Comparison of ENCODE assay signal across 20 cellular contexts in the genomic region with DNA sequence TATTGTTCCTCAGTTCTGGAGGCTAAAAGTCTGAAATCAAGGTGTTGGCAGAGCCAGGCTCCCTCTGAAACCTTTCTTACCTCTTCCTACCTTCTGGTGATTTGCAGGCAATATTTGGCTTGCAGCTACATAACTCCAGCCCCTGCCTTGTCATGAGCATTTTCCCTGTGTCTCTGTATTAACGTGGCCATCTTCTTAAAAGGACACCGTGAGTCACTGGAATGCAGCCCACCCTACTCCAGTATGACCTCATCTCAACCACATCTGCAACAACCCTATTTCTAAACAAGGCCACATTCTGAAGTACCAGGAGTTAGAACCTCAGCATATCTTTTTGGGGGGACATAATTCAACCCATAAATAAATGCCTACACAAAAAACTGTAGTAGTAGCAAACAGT. TPM values are rescaled to one million over a fixed set of nuclear protein-coding genes. Genes with fewer than 3 reads are reported as not detected.
DNase-seq lines count a peak whose midpoint lies in the region; ATAC-seq, FAIRE-seq and TF ChIP-seq lines count a peak whose summit lies in the region.
"Had no signal": no experiment of that assay in that cellular context is flagged by ENCODE, and none has a peak within 500 bp of the region (broad histone marks: within the 10 kb centered on the region; RNA-seq: fewer than 3 reads in every experiment).

No MANE protein-coding gene starts in this region.

- POLR2A ChIA-PET in WTC11 (lab: Charles Lee): no interaction called here

- H3K4me1 Mint-ChIP-seq in WTC11: peaks cover 9% of the 10 kb centered on the region
- H3K4me1 Mint-ChIP-seq: stimulated activated naive CD8-positive, alpha-beta T cell treated with anti-CD3 and anti-CD28 coated beads, Interleukin-15, amount 100 ng/mL, for 72 hours had no signal

- FAIRE-seq in urothelium cell line (lab: Jason Lieb, UNC): no peak
- FAIRE-seq: colon, frontal cortex had no signal

- peaks cover 17% of the 10 kb centered on the region for H3K9me3 Mint-ChIP-seq in WTC11
- H3K9me3 Mint-ChIP-seq: activated CD4-positive, alpha-beta T cell treated with anti-CD3 and anti-CD28 coated beads, Interleukin-2, amount 10 ng/mL, durations not matched to agents 24 days and 14 days had no signal

- ATAC-seq in WTC11: no peak
- ATAC-seq in HG03439 (IDR thresholded peaks at IDR 0.05; ENCODE audit: unreplicated experiment): no peak
- no peak for ATAC-seq in GM19452 (IDR thresholded peaks at IDR 0.05; ENCODE audit: unreplicated experiment)
- ATAC-seq: left lung; right lobe of liver; stimulated activated naive CD8-positive, alpha-beta T cell treated with anti-CD3 and anti-CD28 coated beads, Interleukin-15, amount 100 ng/mL, for 72 hours had no signal

- DNase-seq in GM04504 (ENCODE audit: low read depth): peak; percentile 13
- no peak for DNase-seq in WTC11 (ENCODE audit: low spot score)
- peak; percentile 67 to 76 for DNase-seq in foreskin fibroblast
- peak; percentile 2 for DNase-seq in urothelium cell line (ENCODE audit: low spot score)
- DNase-seq in UCSD-AML1 (lab: John Stamatoyannopoulos, UW; ENCODE audit: unreplicated experiment): no peak
- DNase-seq: activated CD4-positive, alpha-beta T cell treated with anti-CD3 and anti-CD28 coated beads, Interleukin-2, amount 10 ng/mL, durations not matched to agents 24 days and 14 days; activated CD8-positive, alpha-beta memory T cell treated with anti-CD3 and anti-CD28 coated beads, Interleukin-2, amount 50 U/mL, for 48 hours; activated gamma-delta T cell; left lung; NCI-H1930; ovary; right lobe of liver; stimulated activated CD4-positive, alpha-beta T cell treated with anti-CD3 and anti-CD28 coated beads, Interleukin-1b, Interleukin-23, amount 100 ng/mL, for 48 hours; stimulated activated naive CD8-positive, alpha-beta T cell treated with anti-CD3 and anti-CD28 coated beads, Interleukin-15, amount 100 ng/mL, for 72 hours; SW 1271 had no signal

- no peak overlapping the region for H3K4me3 ChIP-seq in foreskin fibroblast (ENCODE audit: low read depth in 1 of 2, low read length in 2 of 2)
- H3K4me3 ChIP-seq: BLaER1, left lung, ovary, right lobe of liver had no signal

- TF ChIP-seq CTCF in WTC11 (IDR thresholded peaks at IDR 0.05) (no peak), foreskin fibroblast (IDR thresholded peaks at IDR 0.05; ENCODE audit: low read depth, low read length) (no peak)

- H3K4me3 Mint-ChIP-seq in WTC11: no peak overlapping the region
- H3K4me3 Mint-ChIP-seq: activated CD4-positive, alpha-beta T cell treated with anti-CD3 and anti-CD28 coated beads, Interleukin-2, amount 10 ng/mL, durations not matched to agents 24 days and 14 days; stimulated activated naive CD8-positive, alpha-beta T cell treated with anti-CD3 and anti-CD28 coated beads, Interleukin-15, amount 100 ng/mL, for 72 hours had no signal

- no peaks in the 10 kb centered on the region for H3K27me3 Mint-ChIP-seq in WTC11 (ENCODE audit: low read depth)
- H3K27me3 Mint-ChIP-seq: activated CD4-positive, alpha-beta T cell treated with anti-CD3 and anti-CD28 coated beads, Interleukin-2, amount 10 ng/mL, durations not matched to agents 24 days and 14 days; stimulated activated naive CD8-positive, alpha-beta T cell treated with anti-CD3 and anti-CD28 coated beads, Interleukin-15, amount 100 ng/mL, for 72 hours had no signal

- peak overlapping the region; percentile 36; the same call in 1 of the 2 replicates for H3K27ac Mint-ChIP-seq in WTC11
- H3K27ac Mint-ChIP-seq: activated CD4-positive, alpha-beta T cell treated with anti-CD3 and anti-CD28 coated beads, Interleukin-2, amount 10 ng/mL, durations not matched to agents 24 days and 14 days; stimulated activated naive CD8-positive, alpha-beta T cell treated with anti-CD3 and anti-CD28 coated beads, Interleukin-15, amount 100 ng/mL, for 72 hours had no signal

- peaks cover 41% of the 10 kb centered on the region for H3K36me3 Mint-ChIP-seq in WTC11

- CTCF ChIA-PET in WTC11 (lab: Charles Lee): no interaction called here

TF ChIP-seq in WTC11, 78 proteins besides CTCF, POLR2A, EP300 and RAD21 (continues in another document):
- no peak for TF ChIP-seq SMAD3 (CRISPR knock-in tag; IDR thresholded peaks at IDR 0.05; ENCODE audit: borderline replicate concordance)
- TF ChIP-seq ZMAT4 (CRISPR knock-in tag; IDR thresholded peaks at IDR 0.05): no peak
- no peak for TF ChIP-seq TEAD1 (CRISPR knock-in tag; IDR thresholded peaks at IDR 0.05)
- TF ChIP-seq ERG (CRISPR knock-in tag; IDR thresholded peaks at IDR 0.05): no peak
- TF ChIP-seq, protein P1, sequence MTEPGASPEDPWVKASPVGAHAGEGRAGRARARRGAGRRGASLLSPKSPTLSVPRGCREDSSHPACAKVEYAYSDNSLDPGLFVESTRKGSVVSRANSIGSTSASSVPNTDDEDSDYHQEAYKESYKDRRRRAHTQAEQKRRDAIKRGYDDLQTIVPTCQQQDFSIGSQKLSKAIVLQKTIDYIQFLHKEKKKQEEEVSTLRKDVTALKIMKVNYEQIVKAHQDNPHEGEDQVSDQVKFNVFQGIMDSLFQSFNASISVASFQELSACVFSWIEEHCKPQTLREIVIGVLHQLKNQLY (CRISPR knock-in tag; IDR thresholded peaks at IDR 0.05): no peak
- TF ChIP-seq PRDM15 (CRISPR knock-in tag; IDR thresholded peaks at IDR 0.05): no peak
- no peak for TF ChIP-seq ELF4 (CRISPR knock-in tag; IDR thresholded peaks at IDR 0.05; ENCODE audit: low read depth)
- no peak for TF ChIP-seq MYBL2 (CRISPR knock-in tag; IDR thresholded peaks at IDR 0.05)
- TF ChIP-seq, protein P2, sequence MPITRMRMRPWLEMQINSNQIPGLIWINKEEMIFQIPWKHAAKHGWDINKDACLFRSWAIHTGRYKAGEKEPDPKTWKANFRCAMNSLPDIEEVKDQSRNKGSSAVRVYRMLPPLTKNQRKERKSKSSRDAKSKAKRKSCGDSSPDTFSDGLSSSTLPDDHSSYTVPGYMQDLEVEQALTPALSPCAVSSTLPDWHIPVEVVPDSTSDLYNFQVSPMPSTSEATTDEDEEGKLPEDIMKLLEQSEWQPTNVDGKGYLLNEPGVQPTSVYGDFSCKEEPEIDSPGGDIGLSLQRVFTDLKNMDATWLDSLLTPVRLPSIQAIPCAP (CRISPR knock-in tag; IDR thresholded peaks at IDR 0.05): no peak
- no peak for TF ChIP-seq ETV6 (CRISPR knock-in tag; IDR thresholded peaks at IDR 0.05)
- no peak for TF ChIP-seq MXD4 (CRISPR knock-in tag; IDR thresholded peaks at IDR 0.05; ENCODE audit: borderline replicate concordance)
- no peak for TF ChIP-seq NFE2L1 (CRISPR knock-in tag; IDR thresholded peaks at IDR 0.05)
- TF ChIP-seq, protein P3, sequence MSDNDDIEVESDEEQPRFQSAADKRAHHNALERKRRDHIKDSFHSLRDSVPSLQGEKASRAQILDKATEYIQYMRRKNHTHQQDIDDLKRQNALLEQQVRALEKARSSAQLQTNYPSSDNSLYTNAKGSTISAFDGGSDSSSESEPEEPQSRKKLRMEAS (CRISPR knock-in tag; IDR thresholded peaks at IDR 0.05): no peak

RNA-seq across cellular contexts. Expression of gene FANCB, which starts 40.7 kb away (rescaled TPM):
- total RNA-seq in WTC11 (2021): 12.3 to 13.2 TPM (median 13.2 TPM) in 3 replicates

RNA-seq across cellular contexts. Expression of gene MOSPD2, which starts 41.1 kb away (rescaled TPM):
- 13.0 to 13.2 TPM (median 13.1 TPM) in 3 replicates for total RNA-seq in WTC11 (2021)

Comparison
In these comparisons a context has a peak if more than half of its experiments do, and no peak if none do; other contexts are left out.
1. DNase-seq: peak in GM04504 (single experiment), foreskin fibroblast (2 of 2) and urothelium cell line (single experiment); none in WTC11 (single experiment) and UCSD-AML1 (single experiment).